ENCODE assay signal across 19 cellular contexts in the genomic region with DNA sequence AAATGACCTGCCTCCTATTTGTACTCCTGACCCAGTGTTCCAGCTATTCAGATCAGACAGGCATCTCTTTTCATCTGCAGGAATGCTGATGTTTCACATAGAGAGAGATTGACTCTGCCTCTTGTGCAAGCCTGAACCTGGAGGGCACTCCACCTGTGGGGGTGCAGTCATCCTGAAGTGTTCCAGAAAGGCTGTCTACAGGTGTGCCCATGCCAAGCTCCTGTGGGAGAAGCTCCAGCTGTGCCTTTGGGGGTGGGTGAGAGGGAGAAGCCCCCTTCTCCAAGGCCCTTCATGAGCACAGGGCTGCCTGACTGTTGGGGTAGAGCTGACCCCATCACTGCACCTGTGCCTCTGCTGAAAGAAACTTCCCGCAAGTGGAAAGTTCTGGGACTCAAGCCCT. TPM values are rescaled to one million over a fixed set of nuclear protein-coding genes. Genes with fewer than 3 reads are reported as not detected.
DNase-seq lines count a peak whose midpoint lies in the region; ATAC-seq, FAIRE-seq and TF ChIP-seq lines count a peak whose summit lies in the region.
"Had no signal": no experiment of that assay in that cellular context is flagged by ENCODE, and none has a peak within 500 bp of the region (broad histone marks: within the 10 kb centered on the region; RNA-seq: fewer than 3 reads in every experiment).

No MANE protein-coding gene starts in this region.

- H3K79me1 ChIP-seq in neuronal stem cell (ENCODE audit: low read depth, low read length) = no peaks in the 10 kb centered on the region

- POLR2A ChIA-PET in naive thymus-derived CD4-positive, alpha-beta T cell (lab: Charles Lee) = interaction anchor here (1.1 kb wide), 1 partner anchor 46 kb away, joined by 3 read pairs; no protein-coding TSS in a partner anchor

- no peak overlapping the region for H3K4me2 ChIP-seq in neuronal stem cell (ENCODE audit: insufficient read depth, low read length, poor library complexity, severe bottlenecking)

- no peak overlapping the region for H4K91ac ChIP-seq in neuronal stem cell (ENCODE audit: low read depth, low read length, poor library complexity)

- FAIRE-seq in bronchial epithelial cell (lab: Jason Lieb, UNC) = no peak
- FAIRE-seq: A204.1, D721Med, G401.6, GM12891, GM19239, H1, HepG2 had no signal

- no peaks in the 10 kb centered on the region for H3K9me3 Mint-ChIP-seq in naive thymus-derived CD4-positive, alpha-beta T cell
- H3K9me3 Mint-ChIP-seq: CD4-positive, CD25-positive, alpha-beta regulatory T cell; H9 had no signal

- CTCF ChIA-PET in naive thymus-derived CD4-positive, alpha-beta T cell (lab: Charles Lee) = interaction anchor here (1.2 to 8.8 kb wide), 3 partner anchors 33 to 55 kb away, joined by 4 to 67 read pairs (median 22); partner anchors contain the start of gene IFI44L

- DNase-seq in bronchial epithelial cell (ENCODE audit: low read depth) (peak; percentile 56), epithelial cell of esophagus (ENCODE audit: low read depth) (peak; percentile 80), neuronal stem cell (ENCODE audit: low spot score) (no peak), upper lobe of right lung (no peak), globus pallidus (ENCODE audit: low spot score) (no peak)
- no peak for DNase-seq in naive thymus-derived CD4-positive, alpha-beta T cell
- DNase-seq: ACHN, C1 segment of cervical spinal cord had no signal

- no peak overlapping the region for H2BK120ac ChIP-seq in neuronal stem cell (ENCODE audit: low read depth, low read length)

- H3K27me3 ChIP-seq in bronchial epithelial cell (ENCODE audit: control insufficient read depth, insufficient read depth, low read length) = no peaks in the 10 kb centered on the region
- H3K27me3 ChIP-seq in neuronal stem cell (ENCODE audit: control insufficient read depth in 3 of 3, insufficient read depth in 3 of 3, low read depth in 1 of 3, low read length in 3 of 3) = no peaks in the 10 kb centered on the region
- H3K27me3 ChIP-seq in upper lobe of right lung = no peaks in the 10 kb centered on the region
- no peaks in the 10 kb centered on the region for H3K27me3 ChIP-seq in naive thymus-derived CD4-positive, alpha-beta T cell (ENCODE audit: control insufficient read depth in 2 of 2, insufficient read depth in 2 of 2, low read length in 2 of 2)
- H3K27me3 ChIP-seq: BE2C had no signal

- H3K18ac ChIP-seq in neuronal stem cell (ENCODE audit: low read length) = no peak overlapping the region

- WGBS in neuronal stem cell (ENCODE audit: extremely low coverage in 2 of 2, insufficient read length in 2 of 2, insufficient replicate concordance in 1 of 2), 2 donors = no CpG with 5 or more reads among the region's 1 CpG

- peaks cover 0 to 9% (median 0%) of the 10 kb centered on the region in 5 donors for H3K36me3 Mint-ChIP-seq in naive thymus-derived CD4-positive, alpha-beta T cell
- H3K36me3 Mint-ChIP-seq: CD4-positive, CD25-positive, alpha-beta regulatory T cell had no signal

- H2BK15ac ChIP-seq in neuronal stem cell (ENCODE audit: low read length) = peak overlapping the region; percentile 0

- H2BK12ac ChIP-seq in neuronal stem cell (ENCODE audit: low read length) = no peak overlapping the region

- TF ChIP-seq CTCF in bronchial epithelial cell (IDR thresholded peaks at IDR 0.05; ENCODE audit: insufficient read depth, low read length, severe bottlenecking) (no peak), epithelial cell of esophagus (IDR thresholded peaks at IDR 0.05; ENCODE audit: insufficient read depth, low read depth, low read length, missing control alignments) (no peak), upper lobe of right lung (IDR thresholded peaks at IDR 0.05) (no peak)

- H3K4me3 Mint-ChIP-seq in naive thymus-derived CD4-positive, alpha-beta T cell = no peak overlapping the region
- H3K4me3 Mint-ChIP-seq: CD4-positive, CD25-positive, alpha-beta regulatory T cell; H9 had no signal

- no peak overlapping the region for H3K4ac ChIP-seq in neuronal stem cell (ENCODE audit: low read length)

- peak overlapping the region; percentile 54 for H3K9ac ChIP-seq in neuronal stem cell (ENCODE audit: low read depth, low read length, poor library complexity)

- no peak overlapping the region for H3K4me3 ChIP-seq in bronchial epithelial cell (ENCODE audit: low read depth, low read length)
- H3K4me3 ChIP-seq in epithelial cell of esophagus (ENCODE audit: low read length) = no peak overlapping the region
- no peak overlapping the region for H3K4me3 ChIP-seq in neuronal stem cell (ENCODE audit: low read length in 2 of 2)
- H3K4me3 ChIP-seq in upper lobe of right lung = no peak overlapping the region
- H3K4me3 ChIP-seq in naive thymus-derived CD4-positive, alpha-beta T cell (ENCODE audit: low read length) = no peak overlapping the region

- H3K27me3 Mint-ChIP-seq in naive thymus-derived CD4-positive, alpha-beta T cell = no peaks in the 10 kb centered on the region
- H3K27me3 Mint-ChIP-seq: CD4-positive, CD25-positive, alpha-beta regulatory T cell had no signal

- H3K4me1 ChIP-seq in neuronal stem cell (ENCODE audit: control insufficient read depth in 2 of 2, insufficient read depth in 1 of 2, low read depth in 1 of 2, low read length in 2 of 2) = peaks cover 0 to 6% of the 10 kb centered on the region in 2 donors
- H3K4me1 ChIP-seq in upper lobe of right lung = no peaks in the 10 kb centered on the region
- no peaks in the 10 kb centered on the region for H3K4me1 ChIP-seq in naive thymus-derived CD4-positive, alpha-beta T cell (ENCODE audit: control insufficient read depth in 2 of 2, insufficient read depth in 2 of 2, low read length in 2 of 2)
- H3K4me1 ChIP-seq: BE2C, Caco-2 had no signal

- H3K36me3 ChIP-seq in bronchial epithelial cell (ENCODE audit: control insufficient read depth, insufficient read depth, low read length) (no peaks in the 10 kb centered on the region), neuronal stem cell (replicated peaks in 1 of 2; ENCODE audit: control insufficient read depth in 2 of 2, insufficient read depth in 2 of 2, low read length in 2 of 2) (no peaks in the 10 kb centered on the region), upper lobe of right lung (no peaks in the 10 kb centered on the region)
- no peaks in the 10 kb centered on the region for H3K36me3 ChIP-seq in naive thymus-derived CD4-positive, alpha-beta T cell (ENCODE audit: control insufficient read depth in 2 of 3, insufficient read depth in 3 of 3, low read length in 3 of 3)
- H3K36me3 ChIP-seq: BE2C had no signal

- H3K23ac ChIP-seq in neuronal stem cell (ENCODE audit: low read depth, low read length, poor library complexity) = no peak overlapping the region

- H3K27ac Mint-ChIP-seq in naive thymus-derived CD4-positive, alpha-beta T cell = no peak overlapping the region
- H3K27ac Mint-ChIP-seq: CD4-positive, CD25-positive, alpha-beta regulatory T cell; H9 had no signal

- intact Hi-C loops in upper lobe of right lung (cut with DNase I) = loop anchor here (10.0 kb wide), 1 partner anchor 58 kb away; no protein-coding TSS in a partner anchor
- intact Hi-C loops in naive thymus-derived CD4-positive, alpha-beta T cell (cut with micrococcal nuclease) = loop anchor here in 1 of 2 donors (10.0 kb wide), 1 partner anchor 338 kb away; no protein-coding TSS in a partner anchor

- H2BK5ac ChIP-seq in neuronal stem cell (ENCODE audit: low read length) = no peak overlapping the region

- H2AFZ ChIP-seq in neuronal stem cell (ENCODE audit: low read length) = no peak overlapping the region

- no peak overlapping the region for H2AK5ac ChIP-seq in neuronal stem cell (ENCODE audit: low read depth, low read length)

- H4K8ac ChIP-seq in neuronal stem cell (ENCODE audit: low read depth, low read length) = no peak overlapping the region

- ATAC-seq in upper lobe of right lung = peak; percentile 57
- ATAC-seq in naive thymus-derived CD4-positive, alpha-beta T cell = no peak

- H3K9me3 ChIP-seq in neuronal stem cell (replicated peaks in 1 of 2; ENCODE audit: control insufficient read depth in 2 of 2, insufficient read depth in 1 of 2, low read depth in 1 of 2, low read length in 2 of 2) = no peaks in the 10 kb centered on the region
- H3K9me3 ChIP-seq in upper lobe of right lung = no peaks in the 10 kb centered on the region
- no peaks in the 10 kb centered on the region for H3K9me3 ChIP-seq in naive thymus-derived CD4-positive, alpha-beta T cell (ENCODE audit: control insufficient read depth in 2 of 3, low read length in 3 of 3)
- H3K9me3 ChIP-seq: BE2C, Caco-2 had no signal

- H3K27ac ChIP-seq in neuronal stem cell (replicated peaks; ENCODE audit: low read length) = no peak overlapping the region
- no peak overlapping the region for H3K27ac ChIP-seq in upper lobe of right lung
- no peak overlapping the region for H3K27ac ChIP-seq in naive thymus-derived CD4-positive, alpha-beta T cell (ENCODE audit: low read depth, low read length)

- no peak overlapping the region for H3K14ac ChIP-seq in neuronal stem cell (ENCODE audit: low read length)

- H3K4me1 Mint-ChIP-seq in naive thymus-derived CD4-positive, alpha-beta T cell = peaks cover 0 to 27% (median 8%) of the 10 kb centered on the region in 7 donors
- H3K4me1 Mint-ChIP-seq: H9 had no signal

RNA-seq across cellular contexts. Expression of gene IFI44, which starts 22.8 kb away (rescaled TPM):
- total RNA-seq in bronchial epithelial cell (0.26 and 0.38 TPM in 2 replicates), upper lobe of right lung (63.2 TPM)
- not detected for polyA plus RNA-seq in neuronal stem cell (2013, experiment 1 of 2)
- 0.03 TPM for polyA plus RNA-seq in neuronal stem cell (2013, experiment 2 of 2)
- total RNA-seq in naive thymus-derived CD4-positive, alpha-beta T cell = 100 to 1,000 TPM in 1 of 5 experiments, 10 to 100 TPM in 4; 24.3 to 142 (median 33.1) TPM
- 10 to 100 TPM in 1 of 2 donors, 1 to 10 TPM in 1; 9.8 to 15.2 TPM for polyA plus RNA-seq in naive thymus-derived CD4-positive, alpha-beta T cell
- total RNA-seq: Caco-2, H1, H9, HepG2 had no signal
- polyA plus RNA-seq: H1, HepG2 had no signal

RNA-seq across cellular contexts. Expression of gene IFI44L, which starts 52.2 kb away (rescaled TPM):
- total RNA-seq in bronchial epithelial cell (0.13 TPM in 1 of 2 replicates, not detected in the other), upper lobe of right lung (30.0 TPM)
- polyA plus RNA-seq in neuronal stem cell (2013, experiment 1 of 2) = not detected
- polyA plus RNA-seq in neuronal stem cell (2013, experiment 2 of 2) = not detected
- total RNA-seq in naive thymus-derived CD4-positive, alpha-beta T cell = 100 to 1,000 TPM in 1 of 5 experiments, 10 to 100 TPM in 1, 1 to 10 TPM in 3; 1.4 to 194 (median 7.8) TPM
- 1 to 10 TPM; 1.1 to 4.7 TPM for polyA plus RNA-seq in naive thymus-derived CD4-positive, alpha-beta T cell
- total RNA-seq: Caco-2, H1, H9 had no signal
- polyA plus RNA-seq: H1 had no signal

Comparison
In these comparisons a context has a peak if more than half of its experiments do, and no peak if none do; other contexts are left out.
1. DNase-seq: peak in bronchial epithelial cell (single experiment) and epithelial cell of esophagus (single experiment); none in neuronal stem cell (single experiment), upper lobe of right lung (single experiment), globus pallidus (single experiment) and naive thymus-derived CD4-positive, alpha-beta T cell (0 of 9).
2. RNA of gene IFI44, which starts 22.8 kb away (total RNA-seq): 63.2 TPM in upper lobe of right lung (single experiment) and 24.3 to 142 TPM in naive thymus-derived CD4-positive, alpha-beta T cell; 0.26 to 0.38 TPM in bronchial epithelial cell; every median in the first group is over 10 times any median in the second.